Comparison of ENCODE assay signal across 11 cellular contexts in the genomic region with DNA sequence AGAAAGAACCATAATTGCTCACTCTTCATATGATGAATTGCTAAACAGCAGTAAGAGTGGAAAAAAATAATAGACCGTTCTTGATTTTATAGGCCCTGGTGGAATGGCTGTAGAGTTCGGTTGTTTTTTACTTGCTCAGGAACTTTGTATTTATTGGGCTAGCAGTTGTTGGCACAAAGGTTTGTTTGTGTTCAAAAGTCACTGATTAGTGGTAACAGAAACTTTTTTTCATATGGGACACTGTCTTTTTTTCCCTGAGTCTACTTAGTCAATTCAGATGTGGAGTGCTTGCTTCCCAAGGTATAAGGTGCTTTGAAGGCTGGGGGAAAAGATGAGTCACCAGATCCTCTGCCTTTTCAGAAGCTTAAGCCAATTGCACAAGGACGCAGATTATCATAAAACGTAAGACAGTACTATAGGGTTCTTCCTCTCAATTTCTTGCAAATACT. TPM values are rescaled to one million over a fixed set of nuclear protein-coding genes. Genes with fewer than 3 reads are reported as not detected.
DNase-seq lines count a peak whose midpoint lies in the region; ATAC-seq and TF ChIP-seq lines count a peak whose summit lies in the region.
"Had no signal": no experiment of that assay in that cellular context is flagged by ENCODE, and none has a peak within 500 bp of the region (broad histone marks: within the 10 kb centered on the region; RNA-seq: fewer than 3 reads in every experiment).

No MANE protein-coding gene starts in this region.

- no peaks in the 10 kb centered on the region for H3K9me3 Mint-ChIP-seq in activated CD4-positive, alpha-beta memory T cell treated with anti-CD3 and anti-CD28 coated beads for 36 hours
- H3K9me3 Mint-ChIP-seq in activated CD4-positive, alpha-beta memory T cell treated with anti-CD3 and anti-CD28 coated beads, Interleukin-2, amount 10 ng/mL, durations not matched to agents 7 days and 5 days = no peaks in the 10 kb centered on the region

- H3K36me3 ChIP-seq in RWPE2 (ENCODE audit: low read depth) (no peaks in the 10 kb centered on the region), stomach (no peaks in the 10 kb centered on the region)

- peak; percentile 26 for DNase-seq in activated CD4-positive, alpha-beta memory T cell treated with anti-CD3 and anti-CD28 coated beads for 36 hours
- DNase-seq in activated CD4-positive, alpha-beta memory T cell treated with anti-CD3 and anti-CD28 coated beads, Interleukin-2, amount 10 ng/mL, durations not matched to agents 7 days and 5 days = no peak
- DNase-seq in RWPE2 (ENCODE audit: low spot score) (no peak), fibroblast of pulmonary artery (ENCODE audit: low read depth) (peak; percentile 66), stomach (no peak), NCI-H748 treated with DMSO at 0.1 percent for 48 hours (lab: John Stamatoyannopoulos, UW) (no peak)
- DNase-seq: activated effector memory CD4-positive, alpha-beta T cell treated with Interleukin-2 at 50 U/mL for 16 hours; left cardiac atrium; NCI-H524 treated with DMSO at 0.1 percent for 48 hours had no signal

- no peaks in the 10 kb centered on the region for H3K27me3 ChIP-seq in RWPE2 (ENCODE audit: insufficient read depth, poor library complexity, severe bottlenecking)
- no peaks in the 10 kb centered on the region for H3K27me3 ChIP-seq in stomach

- H3K27ac ChIP-seq in RWPE2 (ENCODE audit: poor library complexity, severe bottlenecking) (peak overlapping the region; percentile 48), stomach (peak overlapping the region; percentile 38 to 75 (median 49))

- ATAC-seq in RWPE2 (ENCODE audit: low read depth) (peak; percentile 98), GM21529 (IDR thresholded peaks at IDR 0.05; ENCODE audit: unreplicated experiment) (no peak), HG02763 (IDR thresholded peaks at IDR 0.05; ENCODE audit: unreplicated experiment) (no peak)

- no peak for TF ChIP-seq EP300 in stomach (IDR thresholded peaks at IDR 0.05)

- 13 to 35% (median 20%) methylated on average over 4 of the region's 4 CpGs for WGBS in stomach, 5 donors

- H3K9me3 ChIP-seq in RWPE2 (ENCODE audit: severe bottlenecking) (no peaks in the 10 kb centered on the region), stomach (no peaks in the 10 kb centered on the region)

- peaks cover 20% of the 10 kb centered on the region for H3K4me1 Mint-ChIP-seq in activated CD4-positive, alpha-beta memory T cell treated with anti-CD3 and anti-CD28 coated beads for 36 hours (ENCODE audit: low read depth)
- H3K4me1 Mint-ChIP-seq in activated CD4-positive, alpha-beta memory T cell treated with anti-CD3 and anti-CD28 coated beads, Interleukin-2, amount 10 ng/mL, durations not matched to agents 7 days and 5 days = peaks cover 5% of the 10 kb centered on the region

- CTCF ChIA-PET in activated CD4-positive, alpha-beta memory T cell treated with anti-CD3 and anti-CD28 coated beads for 36 hours (lab: Charles Lee) = interaction anchor here (0.8 to 1.5 kb wide), 2 partner anchors 215 to 241 kb away, joined by 3 read pairs; no protein-coding TSS in a partner anchor
- CTCF ChIA-PET in activated CD4-positive, alpha-beta memory T cell treated with anti-CD3 and anti-CD28 coated beads, Interleukin-2, amount 10 ng/mL, durations not matched to agents 7 days and 5 days (lab: Charles Lee) = no interaction called here

- peak overlapping the region; percentile 36 for H3K27ac Mint-ChIP-seq in activated CD4-positive, alpha-beta memory T cell treated with anti-CD3 and anti-CD28 coated beads for 36 hours
- H3K27ac Mint-ChIP-seq in activated CD4-positive, alpha-beta memory T cell treated with anti-CD3 and anti-CD28 coated beads, Interleukin-2, amount 10 ng/mL, durations not matched to agents 7 days and 5 days = no peak overlapping the region

- POLR2A ChIA-PET in activated CD4-positive, alpha-beta memory T cell treated with anti-CD3 and anti-CD28 coated beads for 36 hours (lab: Charles Lee) = interaction anchor here (0.6 to 0.7 kb wide), 2 partner anchors 96 to 154 kb away, joined by 3 read pairs; no protein-coding TSS in a partner anchor
- POLR2A ChIA-PET in activated CD4-positive, alpha-beta memory T cell treated with anti-CD3 and anti-CD28 coated beads, Interleukin-2, amount 10 ng/mL, durations not matched to agents 7 days and 5 days (lab: Charles Lee) = interaction anchor here (0.6 kb wide), 1 partner anchor 216 kb away, joined by 3 read pairs; no protein-coding TSS in a partner anchor

- no peak for TF ChIP-seq CTCF in RWPE2 (IDR thresholded peaks at IDR 0.05; ENCODE audit: poor library complexity, severe bottlenecking)
- TF ChIP-seq CTCF in fibroblast of pulmonary artery (IDR thresholded peaks at IDR 0.05; ENCODE audit: low read length, missing control alignments) = no peak
- no peak for TF ChIP-seq CTCF in stomach (IDR thresholded peaks at IDR 0.05)

- H3K4me3 ChIP-seq in RWPE2 (ENCODE audit: severe bottlenecking) (no peak overlapping the region), fibroblast of pulmonary artery (replicated peaks; ENCODE audit: low read depth, low read length) (no peak overlapping the region), stomach (no peak overlapping the region)

- H3K4me1 ChIP-seq in RWPE2 (ENCODE audit: insufficient read depth, poor library complexity, severe bottlenecking) (peaks cover 7% of the 10 kb centered on the region), stomach (peaks cover 29 to 70% (median 49%) of the 10 kb centered on the region in 4 donors)

- H3K27me3 Mint-ChIP-seq in activated CD4-positive, alpha-beta memory T cell treated with anti-CD3 and anti-CD28 coated beads for 36 hours = no peaks in the 10 kb centered on the region
- no peaks in the 10 kb centered on the region for H3K27me3 Mint-ChIP-seq in activated CD4-positive, alpha-beta memory T cell treated with anti-CD3 and anti-CD28 coated beads, Interleukin-2, amount 10 ng/mL, durations not matched to agents 7 days and 5 days

- intact Hi-C loops in activated CD4-positive, alpha-beta memory T cell treated with anti-CD3 and anti-CD28 coated beads for 36 hours (cut with micrococcal nuclease) = loop anchor here (1.0 to 2.0 kb wide), 4 partner anchors 24 to 104 kb away; no protein-coding TSS in a partner anchor
- intact Hi-C loops in stomach (cut with DNase I; ENCODE audit: low total_unique reads) = no loop called here

- H3K4me3 Mint-ChIP-seq in activated CD4-positive, alpha-beta memory T cell treated with anti-CD3 and anti-CD28 coated beads for 36 hours = no peak overlapping the region
- H3K4me3 Mint-ChIP-seq in activated CD4-positive, alpha-beta memory T cell treated with anti-CD3 and anti-CD28 coated beads, Interleukin-2, amount 10 ng/mL, durations not matched to agents 7 days and 5 days = no peak overlapping the region

- no peaks in the 10 kb centered on the region for H3K36me3 Mint-ChIP-seq in activated CD4-positive, alpha-beta memory T cell treated with anti-CD3 and anti-CD28 coated beads for 36 hours
- H3K36me3 Mint-ChIP-seq in activated CD4-positive, alpha-beta memory T cell treated with anti-CD3 and anti-CD28 coated beads, Interleukin-2, amount 10 ng/mL, durations not matched to agents 7 days and 5 days (ENCODE audit: low read depth) = no peaks in the 10 kb centered on the region

- no peak for TF ChIP-seq POLR2A in stomach (IDR thresholded peaks at IDR 0.05)

RNA-seq across cellular contexts. Expression of a gene that starts 25.8 kb away (rescaled TPM):
- total RNA-seq in activated CD4-positive, alpha-beta memory T cell treated with anti-CD3 and anti-CD28 coated beads for 36 hours = 1 to 10 TPM; 8.0 to 8.7 TPM
- 1 to 10 TPM; 8.1 to 8.9 TPM for total RNA-seq in activated CD4-positive, alpha-beta memory T cell treated with anti-CD3 and anti-CD28 coated beads, Interleukin-2, amount 10 ng/mL, durations not matched to agents 7 days and 5 days
- total RNA-seq in stomach = 10 to 100 TPM in 4 of 5 donors, 1 to 10 TPM in 1; 5.4 to 77.0 (median 19.3) TPM
- 10 to 100 TPM in 1 of 3 donors, 1 to 10 TPM in 2; 2.1 to 11.0 (median 2.6) TPM for polyA plus RNA-seq in stomach

Comparison
In these comparisons a context has a peak if more than half of its experiments do, and no peak if none do; other contexts are left out.
1. DNase-seq: peak in activated CD4-positive, alpha-beta memory T cell treated with anti-CD3 and anti-CD28 coated beads for 36 hours (single experiment) and fibroblast of pulmonary artery (single experiment); none in activated CD4-positive, alpha-beta memory T cell treated with anti-CD3 and anti-CD28 coated beads, Interleukin-2, amount 10 ng/mL, durations not matched to agents 7 days and 5 days (single experiment), RWPE2 (single experiment), stomach (single experiment) and NCI-H748 treated with DMSO at 0.1 percent for 48 hours (single experiment).